ENCODE assay signal across 27 cellular contexts in genomic region chrX:54089191-54089590, GRCh38.
"Had no signal": no experiment of that assay in that cellular context is flagged by ENCODE, and none has a peak within 500 bp of the region (broad histone marks: within the 10 kb centered on the region; RNA-seq: fewer than 3 reads in every experiment).

No MANE protein-coding gene starts in this region.

- H3K36me3 ChIP-seq: colonic mucosa had no signal

- H3K27me3 ChIP-seq: body of pancreas, colonic mucosa had no signal

- DNase-seq: activated CD4-positive, alpha-beta memory T cell treated with anti-CD3 and anti-CD28 coated beads for 36 hours; activated CD4-positive, alpha-beta T cell treated with anti-CD3 and anti-CD28 coated beads for 36 hours; activated CD4-positive, alpha-beta T cell treated with anti-CD3 and anti-CD28 coated beads, Interleukin-2, amount 10 ng/mL, durations not matched to agents 24 days and 14 days; activated CD4-positive, CD25-positive, alpha-beta regulatory T cell; activated CD4-positive, CD25-positive, alpha-beta regulatory T cell treated with anti-CD3 and anti-CD28 coated beads, Interleukin-2, amount 50 U/mL, for 72 hours; activated CD8-positive, alpha-beta memory T cell treated with anti-CD3 and anti-CD28 coated beads, Interleukin-2, amount 10 ng/mL, durations not matched to agents 7 days and 5 days; activated CD8-positive, alpha-beta memory T cell treated with anti-CD3 and anti-CD28 coated beads, Interleukin-2, amount 50 U/mL, for 4 hours; activated CD8-positive, alpha-beta T cell treated with anti-CD3 and anti-CD28 coated beads, Interleukin-2, amount 10 ng/mL, durations not matched to agents 7 days and 5 days; activated effector memory CD4-positive, alpha-beta T cell treated with anti-CD3 and anti-CD28 coated beads, Interleukin-2, amount 50 U/mL, for 16 hours; activated naive CD4-positive, alpha-beta T cell treated with anti-CD3 and anti-CD28 coated beads for 36 hours; activated naive CD8-positive, alpha-beta T cell treated with anti-CD3 and anti-CD28 coated beads for 36 hours; activated naive CD8-positive, alpha-beta T cell treated with anti-CD3 and anti-CD28 coated beads, Interleukin-2, amount 50 U/mL, for 24 hours; activated T-cell treated with anti-CD3 and anti-CD28 coated beads, Interleukin-2, amount 50 U/mL, for 1 hour; activated T-cell treated with anti-CD3 and anti-CD28 coated beads, Interleukin-2, amount 50 U/mL, for 48 hours; adrenal gland; amygdala; aorta; body of pancreas; caudate nucleus; colonic mucosa; effector memory CD4-positive, alpha-beta T cell; endodermal cell; foreskin fibroblast; head of caudate nucleus; T-helper 17 cell; T1000 had no signal

- ATAC-seq: activated CD4-positive, alpha-beta T cell treated with anti-CD3 and anti-CD28 coated beads for 36 hours; activated CD8-positive, alpha-beta memory T cell treated with anti-CD3 and anti-CD28 coated beads, Interleukin-2, amount 10 ng/mL, durations not matched to agents 7 days and 5 days; activated CD8-positive, alpha-beta T cell treated with anti-CD3 and anti-CD28 coated beads, Interleukin-2, amount 10 ng/mL, durations not matched to agents 7 days and 5 days; activated naive CD8-positive, alpha-beta T cell treated with anti-CD3 and anti-CD28 coated beads, Interleukin-2, amount 50 U/mL, for 24 hours; body of pancreas; esophagus mucosa; T-helper 17 cell had no signal

- H3K4me3 ChIP-seq: adrenal gland, body of pancreas, colonic mucosa had no signal

- H3K9me3 ChIP-seq: adrenal gland, body of pancreas, colonic mucosa had no signal

- H3K4me1 ChIP-seq: adrenal gland, body of pancreas, colonic mucosa had no signal
